ENCODE assay signal across 8 cellular contexts in genomic region chr2:26521054-26521912, GRCh38. TPM values are rescaled to one million over a fixed set of nuclear protein-coding genes. Genes with fewer than 3 reads are reported as not detected.
DNase-seq lines count a peak whose midpoint lies in the region; ATAC-seq, FAIRE-seq and TF ChIP-seq lines count a peak whose summit lies in the region.

No MANE protein-coding gene starts in this region.

- peaks cover 51% of the 10 kb centered on the region for H3K27me3 Mint-ChIP-seq in HFFc6 (ENCODE audit: insufficient read depth)
- H3K27me3 Mint-ChIP-seq in activated CD8-positive, alpha-beta memory T cell treated with anti-CD3 and anti-CD28 coated beads, Interleukin-2, amount 10 ng/mL, durations not matched to agents 7 days and 5 days = peaks cover 23% of the 10 kb centered on the region

- H3K9me3 ChIP-seq in keratinocyte (ENCODE audit: control insufficient read depth, low read depth, low read length) = no peaks in the 10 kb centered on the region

- TF ChIP-seq CTCF in HFFc6 (IDR thresholded peaks at IDR 0.05) = peak; percentile 59
- peak; percentile 47 to 55 (median 48) for TF ChIP-seq CTCF in keratinocyte (optimal IDR thresholded peaks at IDR 0.05 in 1 of 3, IDR thresholded peaks at IDR 0.05 in 1 of 3, conservative IDR thresholded peaks at IDR 0.05 in 1 of 3; ENCODE audit: extremely low read depth in 1 of 3, insufficient read depth in 2 of 3, low read length in 3 of 3)

- no peak overlapping the region for H3K27ac Mint-ChIP-seq in HFFc6
- no peak overlapping the region for H3K27ac Mint-ChIP-seq in activated CD8-positive, alpha-beta memory T cell treated with anti-CD3 and anti-CD28 coated beads, Interleukin-2, amount 10 ng/mL, durations not matched to agents 7 days and 5 days

- H3K9me1 ChIP-seq in keratinocyte (ENCODE audit: control insufficient read depth, extremely low read depth, insufficient read depth, low read length) = peaks cover 2% of the 10 kb centered on the region

- no peaks in the 10 kb centered on the region for H3K4me1 ChIP-seq in keratinocyte (ENCODE audit: control insufficient read depth, extremely low read depth, insufficient read depth, low read length)

- CTCF ChIA-PET in activated CD8-positive, alpha-beta memory T cell treated with anti-CD3 and anti-CD28 coated beads, Interleukin-2, amount 10 ng/mL, durations not matched to agents 7 days and 5 days (lab: Charles Lee) = interaction anchor here (0.7 to 1.4 kb wide), 6 partner anchors 12 to 58 kb away, joined by 3 to 6 read pairs (median 4); no protein-coding TSS in a partner anchor

- H3K27me3 ChIP-seq in keratinocyte (ENCODE audit: control insufficient read depth, extremely low read depth, insufficient read depth, low read length) = peaks cover 33% of the 10 kb centered on the region

- no peak overlapping the region for H3K27ac ChIP-seq in keratinocyte (ENCODE audit: control insufficient read depth, insufficient read depth, low read length)

- FAIRE-seq in keratinocyte (lab: Jason Lieb, UNC) (no peak), frontal cortex (lab: Jason Lieb, UNC) (no peak)

- H2AFZ ChIP-seq in keratinocyte (ENCODE audit: control insufficient read depth, low read length) = no peak overlapping the region

- no peak for ATAC-seq in GM19397 (IDR thresholded peaks at IDR 0.05; ENCODE audit: unreplicated experiment)
- no peak for ATAC-seq in activated CD8-positive, alpha-beta memory T cell treated with anti-CD3 and anti-CD28 coated beads, Interleukin-2, amount 10 ng/mL, durations not matched to agents 7 days and 5 days

- dilution Hi-C loops in keratinocyte (cut with MboI; ENCODE audit: extremely low pct_ligation_motif_present, low sequenced_read_pairs) = no loop called here

- peak; percentile 84 for DNase-seq in DMS 273 (lab: John Stamatoyannopoulos, UW; ENCODE audit: unreplicated experiment)
- DNase-seq in HFFc6 = no peak
- peak; percentile 49 for DNase-seq in SK-N-DZ (ENCODE audit: low spot score)
- DNase-seq in keratinocyte (ENCODE audit: low read depth, low spot score) = no peak
- no peak for DNase-seq in frontal cortex (ENCODE audit: low spot score in 2 of 2)
- no peak for DNase-seq in NK-92 (lab: John Stamatoyannopoulos, UW; ENCODE audit: unreplicated experiment)
- no peak for DNase-seq in activated CD8-positive, alpha-beta memory T cell treated with anti-CD3 and anti-CD28 coated beads, Interleukin-2, amount 10 ng/mL, durations not matched to agents 7 days and 5 days

- no peak overlapping the region for H3K4me3 ChIP-seq in keratinocyte (ENCODE audit: control insufficient read depth in 2 of 3, extremely low read depth in 1 of 3, insufficient read depth in 2 of 3, low read depth in 1 of 3, low read length in 3 of 3)

- no peaks in the 10 kb centered on the region for H4K20me1 ChIP-seq in keratinocyte (ENCODE audit: control insufficient read depth, extremely low read depth, insufficient read depth, low read length)

- no peak overlapping the region for H3K4me3 Mint-ChIP-seq in HFFc6
- H3K4me3 Mint-ChIP-seq in activated CD8-positive, alpha-beta memory T cell treated with anti-CD3 and anti-CD28 coated beads, Interleukin-2, amount 10 ng/mL, durations not matched to agents 7 days and 5 days = no peak overlapping the region

- H3K4me1 Mint-ChIP-seq in HFFc6 (ENCODE audit: low read depth) = no peaks in the 10 kb centered on the region
- peaks cover 11% of the 10 kb centered on the region for H3K4me1 Mint-ChIP-seq in activated CD8-positive, alpha-beta memory T cell treated with anti-CD3 and anti-CD28 coated beads, Interleukin-2, amount 10 ng/mL, durations not matched to agents 7 days and 5 days

- no peaks in the 10 kb centered on the region for H3K36me3 Mint-ChIP-seq in HFFc6 (ENCODE audit: low read depth)
- no peaks in the 10 kb centered on the region for H3K36me3 Mint-ChIP-seq in activated CD8-positive, alpha-beta memory T cell treated with anti-CD3 and anti-CD28 coated beads, Interleukin-2, amount 10 ng/mL, durations not matched to agents 7 days and 5 days

- H3K9ac ChIP-seq in keratinocyte (ENCODE audit: control insufficient read depth, extremely low read depth, insufficient read depth, low read length) = no peak overlapping the region

- no peaks in the 10 kb centered on the region for H3K36me3 ChIP-seq in keratinocyte (ENCODE audit: control insufficient read depth in 2 of 2, extremely low read depth in 1 of 2, insufficient read depth in 2 of 2, low read length in 2 of 2)

- H3K9me3 Mint-ChIP-seq in HFFc6 = no peaks in the 10 kb centered on the region
- H3K9me3 Mint-ChIP-seq in activated CD8-positive, alpha-beta memory T cell treated with anti-CD3 and anti-CD28 coated beads, Interleukin-2, amount 10 ng/mL, durations not matched to agents 7 days and 5 days (ENCODE audit: low read depth) = no peaks in the 10 kb centered on the region

- H3K4me2 ChIP-seq in keratinocyte (ENCODE audit: control insufficient read depth, extremely low read depth, insufficient read depth, low read depth, low read length) = no peak overlapping the region

- H3K79me2 ChIP-seq in keratinocyte (ENCODE audit: control insufficient read depth, insufficient read depth, low read length) = no peaks in the 10 kb centered on the region

RNA-seq across cellular contexts. Expression of gene OTOF, which starts 43.4 kb away (rescaled TPM):
- under 1 TPM in 1 of 6 experiments, not detected in 5; 0.05 TPM for total RNA-seq in HFFc6 (2021; fragmentation: NEBNext Ultra II Directional; extraction: Animal tissue kit (Norgen Biotek cat#: 25700))
- polyA plus RNA-seq in SK-N-DZ (2014; cell fraction: cytosol; rRNA removed) = 0.50 and 0.56 TPM in 2 replicates
- 3.3 and 8.5 TPM in 2 replicates for polyA plus RNA-seq in SK-N-DZ (2014; cell fraction: nucleus; rRNA removed)
- not detected in 3 replicates for polyA plus RNA-seq in keratinocyte
- polyA plus RNA-seq in keratinocyte (2011; ENCODE audit: low read depth) = not detected
- not detected in 2 replicates for polyA plus RNA-seq in keratinocyte (2011; cell fraction: cytosol; rRNA removed)
- polyA plus RNA-seq in keratinocyte (2011; cell fraction: nucleus; rRNA removed) = 0.03 TPM in 1 of 2 replicates, not detected in the other
- not detected in 2 replicates for polyA plus RNA-seq in keratinocyte (2012; ENCODE audit: low replicate concordance)
- polyA minus RNA-seq in keratinocyte = not detected in 3 replicates
- not detected for polyA minus RNA-seq in keratinocyte (2011; cell fraction: cytosol; rRNA and poly(A)+ RNA removed)
- polyA minus RNA-seq in keratinocyte (2011; cell fraction: nucleus; rRNA and poly(A)+ RNA removed) = not detected in 2 replicates
- 1.6 TPM for total RNA-seq in frontal cortex
- total RNA-seq in activated CD8-positive, alpha-beta memory T cell treated with anti-CD3 and anti-CD28 coated beads, Interleukin-2, amount 10 ng/mL, durations not matched to agents 7 days and 5 days = 100 to 1,000 TPM in 1 of 2 experiments, 10 to 100 TPM in 1; 35.1 to 115 TPM

Comparison
In these comparisons a context has a peak if more than half of its experiments do, and no peak if none do; other contexts are left out.
1. DNase-seq: peak in DMS 273 (single experiment) and SK-N-DZ (single experiment); none in HFFc6 (single experiment), keratinocyte (single experiment), frontal cortex (0 of 2), NK-92 (single experiment) and activated CD8-positive, alpha-beta memory T cell treated with anti-CD3 and anti-CD28 coated beads, Interleukin-2, amount 10 ng/mL, durations not matched to agents 7 days and 5 days (single experiment).
2. RNA of gene OTOF, which starts 43.4 kb away (total RNA-seq): 35.1 to 115 TPM in activated CD8-positive, alpha-beta memory T cell treated with anti-CD3 and anti-CD28 coated beads, Interleukin-2, amount 10 ng/mL, durations not matched to agents 7 days and 5 days; 1.6 TPM in frontal cortex (single experiment) and 0.05 TPM in HFFc6; every median in the first group is over 10 times any median in the second.